ENCODE assay signal across 8 cellular contexts in genomic region chr21:38733973-38734546, GRCh38.
DNase-seq lines count a peak whose midpoint lies in the region; ATAC-seq and TF ChIP-seq lines count a peak whose summit lies in the region.

No MANE protein-coding gene starts in this region.

- peak; percentile 86 for ATAC-seq in body of pancreas
- peak; percentile 94 for ATAC-seq in sciatic nerve
- no peak for ATAC-seq in GM21526 (IDR thresholded peaks at IDR 0.05; ENCODE audit: low FRiP score, unreplicated experiment)
- ATAC-seq in HG03442 (IDR thresholded peaks at IDR 0.05; ENCODE audit: unreplicated experiment): no peak

- no peaks in the 10 kb centered on the region for H3K36me3 ChIP-seq in body of pancreas (replicated peaks in 1 of 2; ENCODE audit: insufficient read depth in 1 of 2, low read depth in 2 of 2)

- no peak for TF ChIP-seq POLR2A in body of pancreas (IDR thresholded peaks at IDR 0.05)

- in situ Hi-C loops in GM13976 (cut with MboI; ENCODE audit: low sequenced_read_pairs, unreplicated experiment): loop anchor here (10.0 kb wide), 1 partner anchor 411 kb away; no protein-coding TSS in a partner anchor

- H3K27me3 ChIP-seq in body of pancreas: peaks cover 0 to 4% of the 10 kb centered on the region in 2 donors

- DNase-seq in GM13976 (ENCODE audit: low spot score): peak; percentile 79
- DNase-seq in NCI-H2081 (lab: John Stamatoyannopoulos, UW): peak; percentile 61 to 68
- peak; percentile 83 for DNase-seq in UCSD-AML1 (lab: John Stamatoyannopoulos, UW; ENCODE audit: unreplicated experiment)
- peak; percentile 80 to 87 (median 84) for DNase-seq in body of pancreas
- peak; percentile 96 for DNase-seq in sciatic nerve (ENCODE audit: low spot score)

- no peaks in the 10 kb centered on the region for H3K9me3 ChIP-seq in body of pancreas

- no peaks in the 10 kb centered on the region for H3K4me1 ChIP-seq in body of pancreas

- H3K4me3 ChIP-seq in body of pancreas: no peak overlapping the region
- H3K4me3 ChIP-seq in iPS-11a (ENCODE audit: low read depth, low read length): peak overlapping the region; percentile 27

- 4% methylated on average over 30 of the region's 30 CpGs for WGBS in body of pancreas, 2 donors

- peak overlapping the region in 2 of 4 donors; percentile 13 to 24 for H3K27ac ChIP-seq in body of pancreas

- intact Hi-C loops in body of pancreas (cut with DNase I) (loop anchor here (5.0 kb wide), 1 partner anchor 403 kb away; no protein-coding TSS in a partner anchor), sciatic nerve (cut with DNase I) (loop anchor here (10.0 kb wide), 1 partner anchor 401 kb away; no protein-coding TSS in a partner anchor)

- TF ChIP-seq CTCF in GM13976 (IDR thresholded peaks at IDR 0.05; ENCODE audit: borderline replicate concordance, control extremely low read depth, extremely low read depth, insufficient read depth, missing control alignments): peak; percentile 87
- peak; percentile 86 to 96 (median 91) for TF ChIP-seq CTCF in body of pancreas (IDR thresholded peaks at IDR 0.05)

Comparison
In these comparisons a context has a peak if more than half of its experiments do, and no peak if none do; other contexts are left out.
1. ATAC-seq: peak in body of pancreas (single experiment) and sciatic nerve (single experiment); none in GM21526 (single experiment) and HG03442 (single experiment).
2. Peak in every context shown above with its lines, with median percentiles within 50 percentile points of each other: DNase-seq.